In genomic region chr3:191518861-191519260, GRCh38 we compare ENCODE assay signal across 34 cellular contexts. TPM values are rescaled to one million over a fixed set of nuclear protein-coding genes. Genes with fewer than 3 reads are reported as not detected.
"Had no signal": no experiment of that assay in that cellular context is flagged by ENCODE, and none has a peak within 500 bp of the region (broad histone marks: within the 10 kb centered on the region; RNA-seq: fewer than 3 reads in every experiment).

No MANE protein-coding gene starts in this region.

- ATAC-seq: activated CD8-positive, alpha-beta memory T cell treated with anti-CD3 and anti-CD28 coated beads, Interleukin-2, amount 10 ng/mL, durations not matched to agents 7 days and 5 days; activated CD8-positive, alpha-beta T cell treated with anti-CD3 and anti-CD28 coated beads, Interleukin-2, amount 10 ng/mL, durations not matched to agents 7 days and 5 days; activated naive CD8-positive, alpha-beta T cell treated with anti-CD3 and anti-CD28 coated beads, Interleukin-2, amount 50 U/mL, for 24 hours; T-helper 17 cell had no signal

- FAIRE-seq: bronchial epithelial cell, TTC549 had no signal

- DNase-seq: activated B cell treated with CpG ODN at 0.5 μM for 24 hours; activated CD4-positive, alpha-beta memory T cell treated with anti-CD3 and anti-CD28 coated beads, Interleukin-2, amount 10 ng/mL, durations not matched to agents 7 days and 5 days; activated CD4-positive, alpha-beta T cell treated with anti-CD3 and anti-CD28 coated beads for 4 hours; activated CD4-positive, alpha-beta T cell treated with anti-CD3 and anti-CD28 coated beads, Interleukin-2, amount 10 ng/mL, durations not matched to agents 7 days and 5 days; activated CD4-positive, alpha-beta T cell treated with anti-CD3 and anti-CD28 coated beads, Interleukin-2, amount 50 U/mL, for 48 hours; activated CD4-positive, CD25-positive, alpha-beta regulatory T cell treated with anti-CD3 and anti-CD28 coated beads, Interleukin-2, amount 50 U/mL, for 72 hours; activated CD8-positive, alpha-beta memory T cell treated with anti-CD3 and anti-CD28 coated beads for 24 hours; activated CD8-positive, alpha-beta memory T cell treated with anti-CD3 and anti-CD28 coated beads, Interleukin-2, amount 10 ng/mL, durations not matched to agents 7 days and 5 days; activated CD8-positive, alpha-beta memory T cell treated with anti-CD3 and anti-CD28 coated beads, Interleukin-2, amount 50 U/mL, for 48 hours; activated CD8-positive, alpha-beta T cell treated with anti-CD3 and anti-CD28 coated beads, Interleukin-2, amount 10 ng/mL, durations not matched to agents 7 days and 5 days; activated effector memory CD4-positive, alpha-beta T cell treated with Interleukin-2 at 50 U/mL for 16 hours; activated gamma-delta T cell; activated naive CD4-positive, alpha-beta T cell treated with anti-CD3 and anti-CD28 coated beads, Interleukin-2, amount 10 ng/mL, durations not matched to agents 7 days and 5 days; activated naive CD4-positive, alpha-beta T cell treated with Interleukin-2 at 50 U/mL for 16 hours; activated naive CD8-positive, alpha-beta T cell treated with anti-CD3 and anti-CD28 coated beads, Interleukin-2, amount 10 ng/mL, durations not matched to agents 7 days and 5 days; activated naive CD8-positive, alpha-beta T cell treated with anti-CD3 and anti-CD28 coated beads, Interleukin-2, amount 50 U/mL, for 24 hours; activated T-cell treated with anti-CD3 and anti-CD28 coated beads, Interleukin-2, amount 50 U/mL, for 24 hours; activated T-cell treated with anti-CD3 and anti-CD28 coated beads, Interleukin-2, amount 50 U/mL, for 48 hours; amygdala; anterior cingulate cortex; caudate nucleus; cerebellar nuclear complex; T-helper 17 cell; T1000 had no signal

- H3K27ac ChIP-seq: ascending aorta, cardiac muscle cell, VCaP had no signal

- H3K4me3 ChIP-seq: ascending aorta, cardiac muscle cell had no signal

- H3K36me3 ChIP-seq: ascending aorta, cardiac muscle cell had no signal

- H3K9me3 ChIP-seq: ascending aorta had no signal

- H3K4me1 ChIP-seq: ascending aorta had no signal

- H3K27me3 ChIP-seq: ascending aorta, cardiac muscle cell had no signal

RNA-seq across cellular contexts. Expression of gene PYDC2, which starts 57.9 kb away (rescaled TPM):
- total RNA-seq: activated B cell treated with CpG ODN at 0.5 μM for 24 hours; activated CD4-positive, alpha-beta memory T cell treated with anti-CD3 and anti-CD28 coated beads, Interleukin-2, amount 10 ng/mL, durations not matched to agents 7 days and 5 days; activated CD4-positive, alpha-beta T cell treated with anti-CD3 and anti-CD28 coated beads, Interleukin-2, amount 10 ng/mL, durations not matched to agents 7 days and 5 days; activated CD8-positive, alpha-beta memory T cell treated with anti-CD3 and anti-CD28 coated beads, Interleukin-2, amount 10 ng/mL, durations not matched to agents 7 days and 5 days; activated CD8-positive, alpha-beta T cell treated with anti-CD3 and anti-CD28 coated beads, Interleukin-2, amount 10 ng/mL, durations not matched to agents 7 days and 5 days; activated naive CD8-positive, alpha-beta T cell treated with anti-CD3 and anti-CD28 coated beads, Interleukin-2, amount 10 ng/mL, durations not matched to agents 7 days and 5 days; activated T-helper 2 cell treated with anti-CD3 and anti-CD28 coated beads, Interferon-gamma antibody, Interleukin-2, Interleukin-4, amounts not matched to agents 10 μg/mL and 5 μg/mL and 100 μg/mL, durations not matched to agents 14 hours and 24 hours and 36 hours; ascending aorta; bronchial epithelial cell; cardiac muscle cell; chondrocyte; T-helper 1 cell treated with Interleukin-12 subunit alpha and Interleukin-12 subunit beta and Interleukin-4 antibody, amounts not matched to agents 30 ng/mL and 1 ng/mL, for 36 hours; T-helper 17 cell; T-helper 2 cell treated with Interferon-gamma antibody and Interleukin-4, amounts not matched to agents 100 ng/mL and 5 ng/mL, for 36 hours had no signal
- polyA plus RNA-seq: adipose tissue, cardiac muscle cell had no signal
